Comparison of ENCODE assay signal across 8 cellular contexts in genomic region chr9:99820330-99821186, GRCh38. TPM values are rescaled to one million over a fixed set of nuclear protein-coding genes. Genes with fewer than 3 reads are reported as not detected.
DNase-seq lines count a peak whose midpoint lies in the region; TF ChIP-seq lines count a peak whose summit lies in the region.

No MANE protein-coding gene starts in this region.

- no peaks in the 10 kb centered on the region for H3K36me3 ChIP-seq in esophagus muscularis mucosa
- no peaks in the 10 kb centered on the region for H3K36me3 ChIP-seq in mucosa of stomach (ENCODE audit: control insufficient read depth, insufficient read depth, low read length)
- no peaks in the 10 kb centered on the region for H3K36me3 ChIP-seq in stomach smooth muscle (ENCODE audit: control insufficient read depth in 2 of 2, insufficient read depth in 2 of 2, low read length in 2 of 2)

- peak overlapping the region; percentile 99 to 100 (median 99) for H3K27ac ChIP-seq in esophagus muscularis mucosa (replicated peaks in 1 of 4)
- H3K27ac ChIP-seq in stomach smooth muscle (ENCODE audit: low read length) = peak overlapping the region; percentile 94

- peak overlapping the region; percentile 84 to 95 (median 85) for H3K4me3 ChIP-seq in esophagus muscularis mucosa
- H3K4me3 ChIP-seq in mucosa of stomach (ENCODE audit: low read length) = peak overlapping the region; percentile 81
- peak overlapping the region; percentile 85 to 92 for H3K4me3 ChIP-seq in stomach smooth muscle (ENCODE audit: low read length in 2 of 2)

- H3K9ac ChIP-seq in mucosa of stomach (ENCODE audit: low read length) (peak overlapping the region; percentile 42), stomach smooth muscle (ENCODE audit: low read length in 2 of 2) (peak overlapping the region; percentile 87 to 94)

- intact Hi-C loops in esophagus muscularis mucosa (cut with DNase I) = loop anchor here (5.0 kb wide), 2 partner anchors 87 to 277 kb away; partner anchors contain the start of genes ERP44, INVS and STX17

- peaks cover 33 to 58% (median 45%) of the 10 kb centered on the region in 4 donors for H3K4me1 ChIP-seq in esophagus muscularis mucosa
- H3K4me1 ChIP-seq in mucosa of stomach (ENCODE audit: control insufficient read depth, insufficient read depth, low read length) = peaks cover 31% of the 10 kb centered on the region
- peaks cover 38% of the 10 kb centered on the region for H3K4me1 ChIP-seq in stomach smooth muscle (ENCODE audit: control insufficient read depth, insufficient read depth, low read length)

- under 1% methylated on average over 34 of the region's 34 CpGs for WGBS in esophagus muscularis mucosa

- TF ChIP-seq EP300 in esophagus muscularis mucosa (IDR thresholded peaks at IDR 0.05) = no peak

- H3K27me3 ChIP-seq in esophagus muscularis mucosa (peaks cover 0 to 13% (median 2%) of the 10 kb centered on the region in 4 donors), mucosa of stomach (ENCODE audit: control insufficient read depth, insufficient read depth, low read length) (peaks cover 38% of the 10 kb centered on the region), stomach smooth muscle (ENCODE audit: control insufficient read depth in 1 of 2, insufficient read depth in 2 of 2, low read length in 2 of 2) (peaks cover 3 to 13% of the 10 kb centered on the region in 2 donors)

- TF ChIP-seq CTCF in esophagus muscularis mucosa (IDR thresholded peaks at IDR 0.05) = no peak

- TF ChIP-seq POLR2A in esophagus muscularis mucosa (IDR thresholded peaks at IDR 0.05; ENCODE audit: low read depth) = peak; percentile 62

- peak; percentile 56 for DNase-seq in NK-92 treated with Interleukin-12 subunit alpha and Interleukin-12 subunit beta, amount 100 ng/mL, for 24 hours (lab: John Stamatoyannopoulos, UW)
- DNase-seq in NK-92 (lab: John Stamatoyannopoulos, UW; ENCODE audit: unreplicated experiment) (no peak), NCI-H748 treated with DMSO at 0.1 percent for 48 hours (lab: John Stamatoyannopoulos, UW) (peak; percentile 53), esophagus muscularis mucosa (ENCODE audit: extremely low spot score) (peak; percentile 94), NCI-H1048 (lab: John Stamatoyannopoulos, UW) (no peak)
- DNase-seq in activated T-cell treated with anti-CD3 and anti-CD28 coated beads, Interleukin-2, amount 50 U/mL, for 48 hours = peak; percentile 73 to 76

- H3K9me3 ChIP-seq in esophagus muscularis mucosa = no peaks in the 10 kb centered on the region
- no peaks in the 10 kb centered on the region for H3K9me3 ChIP-seq in mucosa of stomach (ENCODE audit: control insufficient read depth, low read length)
- no peaks in the 10 kb centered on the region for H3K9me3 ChIP-seq in stomach smooth muscle (ENCODE audit: control insufficient read depth in 2 of 2, low read length in 2 of 2)

RNA-seq across cellular contexts. Expression of gene NR4A3, which starts 1.1 kb away (rescaled TPM):
- total RNA-seq in esophagus muscularis mucosa = 10 to 100 TPM in 1 of 4 donors, 1 to 10 TPM in 3; 1.2 to 17.4 (median 1.9) TPM

Comparison
In these comparisons a context has a peak if more than half of its experiments do, and no peak if none do; other contexts are left out.
1. DNase-seq: peak in NK-92 treated with Interleukin-12 subunit alpha and Interleukin-12 subunit beta, amount 100 ng/mL, for 24 hours (single experiment), NCI-H748 treated with DMSO at 0.1 percent for 48 hours (single experiment), activated T-cell treated with anti-CD3 and anti-CD28 coated beads, Interleukin-2, amount 50 U/mL, for 48 hours (2 of 2) and esophagus muscularis mucosa (single experiment); none in NK-92 (single experiment) and NCI-H1048 (single experiment).
2. Peak in every context shown above with its lines, with median percentiles within 50 percentile points of each other: H3K4me3 ChIP-seq.